Comparison of ENCODE assay signal across 7 cellular contexts in the genomic region with DNA sequence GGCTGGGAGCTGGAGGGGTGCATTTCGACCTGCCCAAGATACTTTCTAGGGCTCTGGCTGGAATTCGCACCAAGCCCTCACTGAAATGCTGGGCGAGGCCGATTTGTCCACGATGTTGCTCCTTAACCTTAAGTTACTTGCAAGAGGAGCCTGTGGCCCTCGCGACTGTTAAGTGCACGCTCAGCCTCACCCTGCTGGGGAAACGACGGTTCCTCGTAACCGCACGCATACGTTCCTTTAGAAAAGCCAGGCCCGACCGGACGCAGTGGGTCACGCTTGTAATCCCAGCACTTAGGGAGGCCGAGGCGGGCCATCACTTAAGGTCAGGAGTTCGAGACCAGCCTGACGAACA. TPM values are rescaled to one million over a fixed set of nuclear protein-coding genes. Genes with fewer than 3 reads are reported as not detected.
DNase-seq lines count a peak whose midpoint lies in the region; ATAC-seq and TF ChIP-seq lines count a peak whose summit lies in the region.

No MANE protein-coding gene starts in this region.

- peaks cover 94% of the 10 kb centered on the region for H3K79me2 ChIP-seq in Karpas-422 (ENCODE audit: low read length)

- H3K9me3 ChIP-seq in Karpas-422 (ENCODE audit: low read length), result no peaks in the 10 kb centered on the region
- no peaks in the 10 kb centered on the region for H3K9me3 ChIP-seq in left ventricle myocardium inferior (replicated peaks)
- H3K9me3 ChIP-seq in prostate gland, result no peaks in the 10 kb centered on the region

- TF ChIP-seq CTCF in left ventricle myocardium inferior (IDR thresholded peaks at IDR 0.05; ENCODE audit: borderline replicate concordance), result no peak
- TF ChIP-seq CTCF in prostate gland (IDR thresholded peaks at IDR 0.05), result no peak

- 21% methylated on average over 22 of the region's 22 CpGs for WGBS in prostate gland

- H3K9me3 Mint-ChIP-seq in activated naive CD4-positive, alpha-beta T cell treated with anti-CD3 and anti-CD28 coated beads, Interleukin-2, amount 50 U/mL, for 72 hours, result no peaks in the 10 kb centered on the region

- H4K20me1 ChIP-seq in Karpas-422 (ENCODE audit: insufficient read depth, low read depth, low read length), result peaks cover 11% of the 10 kb centered on the region; the same call in 1 of the 2 replicates

- peak overlapping the region; percentile 97 to 98 for H3K27ac Mint-ChIP-seq in activated naive CD4-positive, alpha-beta T cell treated with anti-CD3 and anti-CD28 coated beads, Interleukin-2, amount 50 U/mL, for 72 hours

- peak overlapping the region; percentile 94 for H3K4me2 ChIP-seq in Karpas-422 (ENCODE audit: low read depth, low read length, poor library complexity, severe bottlenecking)

- TF ChIP-seq POLR2A in prostate gland (IDR thresholded peaks at IDR 0.05), result no peak

- DNase-seq in Karpas-422 (peak; percentile 86), left ventricle myocardium inferior (no peak), prostate gland (ENCODE audit: low spot score) (no peak), Ammon's horn (ENCODE audit: low spot score) (no peak)
- peak; percentile 48 to 58 for DNase-seq in activated naive CD4-positive, alpha-beta T cell treated with anti-CD3 and anti-CD28 coated beads, Interleukin-2, amount 50 U/mL, for 72 hours (ENCODE audit: low spot score in 2 of 2)

- H3K27me3 ChIP-seq in Karpas-422 (ENCODE audit: low read length) (no peaks in the 10 kb centered on the region), left ventricle myocardium inferior (ENCODE audit: low read depth) (no peaks in the 10 kb centered on the region), prostate gland (replicated peaks; ENCODE audit: insufficient read depth) (no peaks in the 10 kb centered on the region)

- H3K4me3 ChIP-seq in Karpas-422 (ENCODE audit: low read length) (peak overlapping the region; percentile 89), left ventricle myocardium inferior (peak overlapping the region; percentile 95), prostate gland (peak overlapping the region; percentile 91 to 94)

- no peaks in the 10 kb centered on the region for H3K9me2 ChIP-seq in Karpas-422 (replicated peaks; ENCODE audit: insufficient read depth, low read length)

- H3K36me3 Mint-ChIP-seq in activated naive CD4-positive, alpha-beta T cell treated with anti-CD3 and anti-CD28 coated beads, Interleukin-2, amount 50 U/mL, for 72 hours, result peaks cover 9 to 18% of the 10 kb centered on the region in 2 donors

- H3K36me3 ChIP-seq in Karpas-422 (ENCODE audit: insufficient read depth, low read length) (0 out of 2 replicates have a peak, but pooled peaks cover 4% of the 10 kb centered on the region), left ventricle myocardium inferior (no peaks in the 10 kb centered on the region), prostate gland (no peaks in the 10 kb centered on the region)

- peak overlapping the region; percentile 90 for H3K27ac ChIP-seq in Karpas-422 (ENCODE audit: low read length)
- H3K27ac ChIP-seq in left ventricle myocardium inferior (replicated peaks), result peak overlapping the region; percentile 99
- peak overlapping the region; percentile 92 to 94 for H3K27ac ChIP-seq in prostate gland

- peak; percentile 4 for ATAC-seq in GM18867 (IDR thresholded peaks at IDR 0.05; ENCODE audit: unreplicated experiment)
- ATAC-seq in activated naive CD4-positive, alpha-beta T cell treated with anti-CD3 and anti-CD28 coated beads, Interleukin-2, amount 50 U/mL, for 72 hours, result peak in 1 of 2 donors; percentile 0
- no peak for ATAC-seq in GM19455 (IDR thresholded peaks at IDR 0.05; ENCODE audit: unreplicated experiment)

- intact Hi-C loops in left ventricle myocardium inferior (cut with micrococcal nuclease) (no loop called here), prostate gland (cut with DNase I) (loop anchor here (5.0 kb wide), 2 partner anchors 71 to 214 kb away; no protein-coding TSS in a partner anchor)

- H3K4me1 ChIP-seq in Karpas-422 (ENCODE audit: low read length) (peaks cover 35% of the 10 kb centered on the region), left ventricle myocardium inferior (peaks cover 64% of the 10 kb centered on the region), prostate gland (replicated peaks) (peaks cover 6% of the 10 kb centered on the region)

- peak overlapping the region; percentile 97 for H3K9ac ChIP-seq in Karpas-422 (ENCODE audit: low read length)

- peak overlapping the region; percentile 81; the same call in 1 of the 2 replicates for H2AFZ ChIP-seq in Karpas-422 (ENCODE audit: low read length)

RNA-seq across cellular contexts. Expression of gene NCOR1, which starts 0.6 kb away (rescaled TPM):
- 95.2 and 127 TPM in 2 replicates for total RNA-seq in Karpas-422 (2014; rRNA removed; shearing (Covaris generic); ENCODE audit: low replicate concordance)
- total RNA-seq in activated naive CD4-positive, alpha-beta T cell treated with anti-CD3 and anti-CD28 coated beads, Interleukin-2, amount 50 U/mL, for 72 hours, result 100 to 1,000 TPM; 143 to 153 TPM
- total RNA-seq in left ventricle myocardium inferior, result 60.1 TPM
- total RNA-seq in prostate gland, result 100 to 1,000 TPM; 123 to 209 TPM

RNA-seq across cellular contexts. Expression of gene PIGL, which starts 1.1 kb away (rescaled TPM):
- total RNA-seq in Karpas-422 (2014; rRNA removed; shearing (Covaris generic); ENCODE audit: low replicate concordance), result 43.4 and 48.2 TPM in 2 replicates
- total RNA-seq in activated naive CD4-positive, alpha-beta T cell treated with anti-CD3 and anti-CD28 coated beads, Interleukin-2, amount 50 U/mL, for 72 hours, result 10 to 100 TPM; 39.2 to 40.2 TPM
- total RNA-seq in left ventricle myocardium inferior (7.1 TPM), prostate gland (10 to 100 TPM; 22.5 to 74.0 TPM)

Comparison
In these comparisons a context has a peak if more than half of its experiments do, and no peak if none do; other contexts are left out.
1. DNase-seq: peak in Karpas-422 (single experiment) and activated naive CD4-positive, alpha-beta T cell treated with anti-CD3 and anti-CD28 coated beads, Interleukin-2, amount 50 U/mL, for 72 hours (2 of 2); none in left ventricle myocardium inferior (single experiment), prostate gland (single experiment) and Ammon's horn (single experiment).
2. Peak in every context shown above with its lines, with median percentiles within 50 percentile points of each other: H3K27ac ChIP-seq and H3K4me3 ChIP-seq.